14 cellular contexts compared by ENCODE assay signal in the genomic region with DNA sequence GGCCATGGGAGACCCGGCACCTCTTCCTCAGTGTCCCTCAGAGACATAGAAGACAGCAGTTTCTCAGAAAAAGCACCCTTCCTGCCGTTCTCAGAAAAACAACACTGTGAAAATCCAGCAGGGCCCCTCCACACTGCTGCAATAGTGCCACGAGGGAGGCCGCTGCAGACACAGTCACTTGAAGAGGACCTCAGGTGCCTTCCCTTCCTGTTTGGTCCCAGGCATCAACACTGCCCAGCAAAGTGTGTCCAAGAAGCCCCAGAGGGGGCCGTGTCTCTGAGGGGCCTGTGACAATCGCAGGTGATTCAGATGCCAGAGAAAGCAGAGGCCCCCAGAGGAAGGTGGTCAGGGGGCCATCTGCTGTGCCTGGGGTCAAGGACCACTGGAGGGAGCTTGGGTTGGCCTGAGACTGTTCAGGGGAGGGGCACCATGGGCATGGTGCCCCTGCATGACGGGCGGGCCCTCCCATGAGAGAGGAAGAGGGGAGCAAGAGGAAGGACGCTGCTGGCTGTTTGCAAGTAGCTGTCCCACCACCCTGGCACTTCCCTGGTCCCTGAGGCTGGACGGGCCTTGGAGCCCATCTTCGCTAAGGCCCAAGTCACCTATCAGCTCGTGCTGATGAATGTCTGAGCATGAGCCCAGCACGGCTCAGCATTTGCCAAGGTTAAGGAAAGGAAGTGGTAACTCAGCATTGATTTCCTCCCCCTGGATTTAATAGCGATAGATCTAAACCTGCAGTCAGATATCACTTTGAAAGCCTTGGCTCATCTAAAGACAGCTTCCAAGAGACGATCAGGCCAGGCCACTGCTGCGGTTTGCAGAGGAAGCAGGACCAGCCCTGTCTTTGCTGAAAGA. TPM values are rescaled to one million over a fixed set of nuclear protein-coding genes. Genes with fewer than 3 reads are reported as not detected.
"Had no signal": no experiment of that assay in that cellular context is flagged by ENCODE, and none has a peak within 500 bp of the region (broad histone marks: within the 10 kb centered on the region; RNA-seq: fewer than 3 reads in every experiment).

No MANE protein-coding gene starts in this region.

- H3K27ac ChIP-seq: ascending aorta, cardiac muscle cell, lower lobe of right lung, upper lobe of left lung, VCaP had no signal

- H3K9me3 ChIP-seq: ascending aorta, lower lobe of right lung, upper lobe of left lung had no signal

- H3K27me3 ChIP-seq: ascending aorta, cardiac muscle cell, upper lobe of left lung had no signal

- H3K36me3 ChIP-seq: cardiac muscle cell, lower lobe of right lung had no signal

- H3K4me3 ChIP-seq: ascending aorta, cardiac muscle cell, lower lobe of right lung, upper lobe of left lung had no signal

- H3K4me3 Mint-ChIP-seq: activated CD4-positive, alpha-beta memory T cell treated with anti-CD3 and anti-CD28 coated beads, Interleukin-2, amount 10 ng/mL, durations not matched to agents 7 days and 5 days had no signal

- H3K27ac Mint-ChIP-seq: activated CD4-positive, alpha-beta memory T cell treated with anti-CD3 and anti-CD28 coated beads, Interleukin-2, amount 10 ng/mL, durations not matched to agents 7 days and 5 days; naive B cell; progenitor cell of endocrine pancreas had no signal

- H3K9me3 Mint-ChIP-seq: activated CD4-positive, alpha-beta memory T cell treated with anti-CD3 and anti-CD28 coated beads, Interleukin-2, amount 10 ng/mL, durations not matched to agents 7 days and 5 days had no signal

- DNase-seq: activated CD8-positive, alpha-beta memory T cell treated with anti-CD3 and anti-CD28 coated beads, Interleukin-2, amount 50 U/mL, for 48 hours; lower lobe of right lung; midbrain; naive B cell; stimulated activated CD4-positive, alpha-beta T cell treated with anti-CD3 and anti-CD28 coated beads, Interleukin-12 subunit alpha, Interleukin-12 subunit beta, amount 100 ng/mL, for 4 hours; stimulated activated naive CD4-positive, alpha-beta T cell; T1000; upper lobe of left lung had no signal

- H3K4me1 ChIP-seq: lower lobe of right lung, upper lobe of left lung had no signal

- ATAC-seq: lower lobe of right lung, sciatic nerve had no signal

- H3K4me1 Mint-ChIP-seq: activated CD4-positive, alpha-beta memory T cell treated with anti-CD3 and anti-CD28 coated beads, Interleukin-2, amount 10 ng/mL, durations not matched to agents 7 days and 5 days had no signal

- H3K36me3 Mint-ChIP-seq: naive B cell had no signal

RNA-seq across cellular contexts. Expression of a gene that starts 9.1 kb away (rescaled TPM):
- total RNA-seq: activated CD4-positive, alpha-beta memory T cell treated with anti-CD3 and anti-CD28 coated beads, Interleukin-2, amount 10 ng/mL, durations not matched to agents 7 days and 5 days; cardiac muscle cell; progenitor cell of endocrine pancreas had no signal
